ENCODE assay signal across 8 cellular contexts in the genomic region with DNA sequence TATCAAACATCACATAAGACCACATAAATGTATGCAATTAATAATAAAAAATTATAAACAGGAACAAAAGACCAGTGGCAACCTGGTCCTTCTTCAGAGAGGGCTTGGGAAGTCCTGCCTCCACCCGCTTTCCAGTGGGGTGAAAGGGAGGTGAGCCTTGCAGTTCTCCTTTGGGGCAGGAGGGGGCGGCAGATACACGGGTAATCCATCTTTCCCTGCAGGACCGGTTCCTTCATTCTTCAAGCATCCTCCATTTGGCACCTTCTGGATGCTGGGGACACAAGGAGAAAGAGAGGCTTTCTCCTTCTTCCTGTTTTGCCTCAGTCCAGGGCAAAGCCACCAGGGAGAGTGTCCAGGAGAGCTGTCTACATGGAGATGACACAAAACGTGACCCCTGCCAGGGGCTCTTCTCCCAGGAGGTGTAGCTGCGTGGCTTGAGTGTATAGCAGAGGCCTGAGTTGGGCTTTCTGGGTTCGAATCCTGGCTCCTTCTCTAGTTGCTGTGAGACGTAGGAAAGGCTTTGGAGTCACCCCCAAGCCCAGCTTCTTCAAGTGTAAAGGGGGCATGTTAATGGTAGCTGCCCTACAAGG. TPM values are rescaled to one million over a fixed set of nuclear protein-coding genes. Genes with fewer than 3 reads are reported as not detected.
DNase-seq lines count a peak whose midpoint lies in the region; TF ChIP-seq lines count a peak whose summit lies in the region.

No MANE protein-coding gene starts in this region.

- no peak overlapping the region for H4K5ac ChIP-seq in mesendoderm (ENCODE audit: low read length)

- no peaks in the 10 kb centered on the region for H3K9me3 ChIP-seq in effector memory CD4-positive, alpha-beta T cell (ENCODE audit: control insufficient read depth, low read length)

- H3K4me1 Mint-ChIP-seq in activated CD4-positive, alpha-beta memory T cell treated with anti-CD3 and anti-CD28 coated beads for 36 hours (ENCODE audit: low read depth), result no peaks in the 10 kb centered on the region

- no peaks in the 10 kb centered on the region for H3K79me1 ChIP-seq in mesendoderm (ENCODE audit: low read length)

- no peak overlapping the region for H2BK120ac ChIP-seq in mesendoderm (ENCODE audit: low read depth, low read length)

- H3K79me2 ChIP-seq in mesendoderm (ENCODE audit: control insufficient read depth, insufficient read depth, low read length), result no peaks in the 10 kb centered on the region

- H3K18ac ChIP-seq in mesendoderm (ENCODE audit: low read length), result no peak overlapping the region

- H3K27me3 ChIP-seq in effector memory CD4-positive, alpha-beta T cell (replicated peaks; ENCODE audit: control insufficient read depth, insufficient read depth, low read length, poor library complexity, severe bottlenecking), result no peaks in the 10 kb centered on the region
- H3K27me3 ChIP-seq in mesendoderm (ENCODE audit: insufficient read depth, low read length, poor library complexity), result no peaks in the 10 kb centered on the region

- H3K4me2 ChIP-seq in mesendoderm (ENCODE audit: low read length), result no peak overlapping the region

- no peak overlapping the region for H3K4me3 ChIP-seq in effector memory CD4-positive, alpha-beta T cell (ENCODE audit: insufficient read depth, low read depth, low read length, poor library complexity, severe bottlenecking)
- no peak overlapping the region for H3K4me3 ChIP-seq in mesendoderm (ENCODE audit: low read length)

- no peaks in the 10 kb centered on the region for H3K4me1 ChIP-seq in effector memory CD4-positive, alpha-beta T cell (ENCODE audit: control insufficient read depth, insufficient read depth, low read length, poor library complexity, severe bottlenecking)
- no peaks in the 10 kb centered on the region for H3K4me1 ChIP-seq in mesendoderm (ENCODE audit: control insufficient read depth, low read depth, low read length)

- H2AK5ac ChIP-seq in mesendoderm (ENCODE audit: low read length), result no peak overlapping the region

- H2BK15ac ChIP-seq in mesendoderm (replicated peaks; ENCODE audit: low read depth), result no peak overlapping the region

- no peak overlapping the region for H3K27ac ChIP-seq in effector memory CD4-positive, alpha-beta T cell (ENCODE audit: insufficient read depth, low read length, poor library complexity, severe bottlenecking)
- H3K27ac ChIP-seq in mesendoderm (ENCODE audit: low read depth, low read length), result no peak overlapping the region

- no peak overlapping the region for H3K56ac ChIP-seq in mesendoderm (ENCODE audit: low read length)

- H3K9ac ChIP-seq in mesendoderm (ENCODE audit: low read length), result no peak overlapping the region

- WGBS in mesendoderm (ENCODE audit: extremely low coverage, insufficient coverage, low lambda C conversion rate), result no CpG with 5 or more reads among the region's 8 CpGs

- intact Hi-C loops in activated CD4-positive, alpha-beta memory T cell treated with anti-CD3 and anti-CD28 coated beads for 36 hours (cut with micrococcal nuclease), result loop anchor here (5.0 to 10.0 kb wide), 3 partner anchors 101 to 1249 kb away; no protein-coding TSS in a partner anchor

- H3K4me3 Mint-ChIP-seq in activated CD4-positive, alpha-beta memory T cell treated with anti-CD3 and anti-CD28 coated beads for 36 hours, result no peak overlapping the region

- H4K8ac ChIP-seq in mesendoderm (ENCODE audit: low read depth, low read length), result no peak overlapping the region

- DNase-seq in AG09319 (ENCODE audit: extremely low read depth, low read depth) (peak; percentile 35), H4 (ENCODE audit: low spot score) (peak; percentile 66), NCI-H748 treated with DMSO at 0.1 percent for 48 hours (lab: John Stamatoyannopoulos, UW) (peak; percentile 25), mesendoderm (peak; percentile 80), OCI-M2 (lab: John Stamatoyannopoulos, UW; ENCODE audit: unreplicated experiment) (no peak)
- peak; percentile 83 for DNase-seq in activated CD4-positive, alpha-beta memory T cell treated with anti-CD3 and anti-CD28 coated beads for 36 hours
- peak; percentile 55 to 63 (median 57) for DNase-seq in effector memory CD4-positive, alpha-beta T cell
- DNase-seq in stimulated activated CD8-positive, alpha-beta memory T cell treated with anti-CD3 and anti-CD28 coated beads, Interleukin-4, amount 100 ng/mL, for 1 hour (ENCODE audit: low read depth in 2 of 2, low spot score in 1 of 2), result peak; percentile 57 to 60

- H3K36me3 Mint-ChIP-seq in activated CD4-positive, alpha-beta memory T cell treated with anti-CD3 and anti-CD28 coated beads for 36 hours, result peaks cover 3% of the 10 kb centered on the region

- H3K4ac ChIP-seq in mesendoderm (ENCODE audit: low read depth, low read length), result no peak overlapping the region

- peaks cover 4% of the 10 kb centered on the region for H3K27me3 Mint-ChIP-seq in activated CD4-positive, alpha-beta memory T cell treated with anti-CD3 and anti-CD28 coated beads for 36 hours

- CTCF ChIA-PET in activated CD4-positive, alpha-beta memory T cell treated with anti-CD3 and anti-CD28 coated beads for 36 hours (lab: Charles Lee), result interaction anchor here (0.6 to 4.7 kb wide), 26 partner anchors 7 to 1336 kb away, joined by 3 to 36 read pairs (median 4); no protein-coding TSS in a partner anchor

- H3K27ac Mint-ChIP-seq in activated CD4-positive, alpha-beta memory T cell treated with anti-CD3 and anti-CD28 coated beads for 36 hours, result no peak overlapping the region

- H3K36me3 ChIP-seq in effector memory CD4-positive, alpha-beta T cell (ENCODE audit: control insufficient read depth, insufficient read depth, low read length), result no peaks in the 10 kb centered on the region
- H3K36me3 ChIP-seq in mesendoderm (ENCODE audit: control insufficient read depth, insufficient read depth, low read length), result no peaks in the 10 kb centered on the region

- H3K9me3 Mint-ChIP-seq in activated CD4-positive, alpha-beta memory T cell treated with anti-CD3 and anti-CD28 coated beads for 36 hours, result peaks cover 10% of the 10 kb centered on the region

- H3K23ac ChIP-seq in mesendoderm (ENCODE audit: low read length), result no peak overlapping the region

- no peak overlapping the region for H2BK5ac ChIP-seq in mesendoderm (ENCODE audit: low read length)

- peak; percentile 98 for TF ChIP-seq CTCF in AG09319 (IDR thresholded peaks at IDR 0.05; ENCODE audit: low read depth, low read length)

- POLR2A ChIA-PET in activated CD4-positive, alpha-beta memory T cell treated with anti-CD3 and anti-CD28 coated beads for 36 hours (lab: Charles Lee), result no interaction called here

RNA-seq across cellular contexts. Expression of gene RPLP1, which starts 23.2 kb away (rescaled TPM):
- total RNA-seq in H4 (2014; rRNA removed; shearing (Covaris generic)), result 93.2 and 187 TPM in 2 replicates
- 1,000 to 10,000 TPM; 2,547 to 2,620 TPM for total RNA-seq in activated CD4-positive, alpha-beta memory T cell treated with anti-CD3 and anti-CD28 coated beads for 36 hours
- polyA plus RNA-seq in mesendoderm (2013, experiment 1 of 2), result 3,171 TPM
- 3,051 TPM for polyA plus RNA-seq in mesendoderm (2013, experiment 2 of 2)

Comparison
In these comparisons a context has a peak if more than half of its experiments do, and no peak if none do; other contexts are left out.
1. RNA of gene RPLP1, which starts 23.2 kb away (total RNA-seq): 2,547 to 2,620 TPM in activated CD4-positive, alpha-beta memory T cell treated with anti-CD3 and anti-CD28 coated beads for 36 hours; 93.2 to 187 TPM in H4; every median in the first group is over 10 times any median in the second.